8 cellular contexts compared by ENCODE assay signal in the genomic region with DNA sequence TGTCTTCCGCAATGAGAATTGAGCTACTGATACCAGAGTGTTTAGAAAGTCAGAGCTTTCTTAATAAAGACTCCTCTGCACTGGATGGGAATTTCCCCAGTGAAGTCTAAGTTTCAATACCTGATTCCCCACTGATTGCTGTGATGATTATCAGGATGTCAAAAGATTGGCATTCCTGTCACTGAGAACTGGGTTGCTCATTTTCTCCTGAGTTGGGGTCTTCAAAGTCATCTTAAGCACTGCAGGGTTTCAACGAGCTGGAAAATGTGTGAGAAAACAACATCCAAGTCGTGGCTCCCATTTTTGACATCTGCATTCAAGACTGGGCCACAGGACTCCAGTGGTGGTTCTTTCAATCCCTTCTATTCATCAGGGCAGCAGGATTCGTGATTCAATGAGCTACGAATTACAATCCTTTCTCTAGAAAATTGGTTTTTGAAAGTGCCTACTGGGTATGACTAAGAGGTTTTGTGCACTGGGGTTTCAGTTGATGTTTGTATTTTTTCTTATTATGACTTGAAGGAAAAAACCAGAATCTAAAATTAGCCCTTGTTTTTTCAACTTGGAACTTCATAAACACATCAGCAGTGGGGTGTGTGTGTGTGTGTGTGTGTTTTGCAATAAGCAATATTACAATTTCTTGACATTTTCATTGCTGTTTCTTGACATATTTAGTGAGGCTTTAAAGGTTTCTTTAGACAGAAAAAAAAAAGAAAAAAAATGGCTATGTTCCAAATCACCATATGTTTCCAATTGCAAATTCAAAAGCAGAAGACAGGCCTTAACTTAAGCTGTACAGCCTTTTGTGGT.
A peak's percentile ranks its signal among the peaks of the same experiment; 100 is the strongest.
DNase-seq lines count a peak whose midpoint lies in the region; ATAC-seq and TF ChIP-seq lines count a peak whose summit lies in the region.

No MANE protein-coding gene starts in this region.

- ATAC-seq in GM18505 (IDR thresholded peaks at IDR 0.05; ENCODE audit: unreplicated experiment) (peak; percentile 85), GM21786 (IDR thresholded peaks at IDR 0.05; ENCODE audit: unreplicated experiment) (peak; percentile 78)

- TF ChIP-seq POLR2A in GM18505 (IDR thresholded peaks at IDR 0.05; ENCODE audit: borderline replicate concordance, extremely low read depth, insufficient read depth, insufficient read length), result no peak

- DNase-seq in NCI-H446 treated with DMSO at 0.1 percent for 48 hours (lab: John Stamatoyannopoulos, UW) (peak; percentile 65), fibroblast of the aortic adventitia (ENCODE audit: low read depth) (peak; percentile 82), HUDEP-2 (lab: John Stamatoyannopoulos, UW; ENCODE audit: unreplicated experiment in 76 of 76) (no peak), NCI-H2029 treated with DMSO at 0.1 percent for 48 hours (lab: John Stamatoyannopoulos, UW) (no peak), NCI-H2081 treated with DMSO at 0.1 percent for 48 hours (lab: John Stamatoyannopoulos, UW) (no peak)
- no peak for DNase-seq in effector CD4-positive, alpha-beta T cell

- TF ChIP-seq CTCF in fibroblast of the aortic adventitia (IDR thresholded peaks at IDR 0.05; ENCODE audit: insufficient read depth, low read length), result no peak

- H3K4me3 ChIP-seq in fibroblast of the aortic adventitia (ENCODE audit: low read depth, low read length), result no peak overlapping the region

Comparison
In these comparisons a context has a peak if more than half of its experiments do, and no peak if none do; other contexts are left out.
1. DNase-seq: peak in NCI-H446 treated with DMSO at 0.1 percent for 48 hours (single experiment) and fibroblast of the aortic adventitia (single experiment); none in HUDEP-2 (0 of 76), NCI-H2029 treated with DMSO at 0.1 percent for 48 hours (single experiment), NCI-H2081 treated with DMSO at 0.1 percent for 48 hours (single experiment) and effector CD4-positive, alpha-beta T cell (single experiment).